10 cellular contexts compared by ENCODE assay signal in the genomic region with DNA sequence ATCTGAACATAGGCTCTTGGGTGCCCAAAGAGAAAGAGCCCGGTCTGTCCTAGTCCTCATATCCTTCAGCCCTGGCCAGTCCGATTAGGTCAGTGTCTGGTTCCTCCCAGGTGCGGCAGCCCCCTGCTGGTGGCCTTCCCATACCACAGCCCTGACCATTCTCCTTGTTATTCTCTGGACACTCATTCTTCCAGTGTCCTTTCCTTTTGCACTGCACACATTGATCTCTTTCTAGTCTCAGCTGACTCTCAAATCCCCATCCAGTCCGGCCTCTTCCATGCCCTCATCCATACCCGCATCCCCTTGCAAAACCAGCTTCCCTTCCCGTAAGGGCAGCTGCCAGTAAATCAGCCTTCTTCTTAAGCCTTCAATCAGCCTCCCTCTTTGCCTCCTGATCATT.
A peak's percentile ranks its signal among the peaks of the same experiment; 100 is the strongest.
DNase-seq lines count a peak whose midpoint lies in the region; ATAC-seq and TF ChIP-seq lines count a peak whose summit lies in the region.
"Had no signal": no experiment of that assay in that cellular context is flagged by ENCODE, and none has a peak within 500 bp of the region (broad histone marks: within the 10 kb centered on the region; RNA-seq: fewer than 3 reads in every experiment).

No MANE protein-coding gene starts in this region.

- no peaks in the 10 kb centered on the region for H3K36me3 Mint-ChIP-seq in CD14-positive monocyte

- ATAC-seq in SK-N-SH treated with all-trans-retinoic acid at 6 μM for 48 hours, result peak; percentile 73
- ATAC-seq in right lobe of liver, result peak; percentile 33 to 69 (median 56)
- no peak for ATAC-seq in GM21390 (IDR thresholded peaks at IDR 0.05; ENCODE audit: unreplicated experiment)
- ATAC-seq in omental fat pad (ENCODE audit: low FRiP score), result no peak

- no peaks in the 10 kb centered on the region for H3K4me1 ChIP-seq in right lobe of liver

- no peak overlapping the region for H3K4me3 Mint-ChIP-seq in CD14-positive monocyte

- TF ChIP-seq POLR2A in right lobe of liver (IDR thresholded peaks at IDR 0.05), result no peak

- H3K27ac Mint-ChIP-seq in CD14-positive monocyte, result no peak overlapping the region

- H3K9me3 Mint-ChIP-seq in CD14-positive monocyte, result peaks cover 0 to 1% (median 0%) of the 10 kb centered on the region in 7 donors

- H3K9me3 ChIP-seq in right lobe of liver, result no peaks in the 10 kb centered on the region

- H3K27me3 Mint-ChIP-seq in CD14-positive monocyte (ENCODE audit: low read depth in 3 of 3), result peaks cover 4 to 7% (median 6%) of the 10 kb centered on the region in 3 donors

- no peak overlapping the region for H3K27ac ChIP-seq in right lobe of liver

- H3K4me1 Mint-ChIP-seq in CD14-positive monocyte, result peaks cover 37% of the 10 kb centered on the region

- WGBS in right lobe of liver (ENCODE audit: insufficient coverage, low coverage, low lambda C conversion rate, missing lambda C conversion rate), result 71% methylated on average over 4 of the region's 6 CpGs

- no peaks in the 10 kb centered on the region for H3K27me3 ChIP-seq in right lobe of liver

- no peaks in the 10 kb centered on the region for H3K36me3 ChIP-seq in right lobe of liver

- H3K4me3 ChIP-seq in right lobe of liver, result no peak overlapping the region

- DNase-seq in CD14-positive monocyte (ENCODE audit: low spot score) (no peak), right lobe of liver (peak in 1 of 3 donors; percentile 35), MV-4-11 (lab: John Stamatoyannopoulos, UW) (no peak), omental fat pad (ENCODE audit: low spot score) (no peak), iPS-NIHi7 (ENCODE audit: extremely low spot score) (no peak)
- DNase-seq: activated naive CD4-positive, alpha-beta T cell treated with anti-CD3 and anti-CD28 coated beads, Interleukin-2, amount 50 U/mL, for 16 hours; NCI-H2227 treated with DMSO at 0.1 percent for 48 hours had no signal

- intact Hi-C loops in CD14-positive monocyte (cut with micrococcal nuclease), result no loop called here
- intact Hi-C loops in right lobe of liver (cut with DNase I), result no loop called here

- TF ChIP-seq CTCF in CD14-positive monocyte (IDR thresholded peaks at IDR 0.05) (peak; percentile 74), GM12874 (IDR thresholded peaks at IDR 0.05; ENCODE audit: insufficient read depth, low read depth, low read length) (peak; percentile 66), right lobe of liver (IDR thresholded peaks at IDR 0.05) (peak; percentile 35 to 65 (median 43)), omental fat pad (IDR thresholded peaks at IDR 0.05) (no peak)

TF ChIP-seq in SK-N-SH treated with all-trans-retinoic acid at 6 μM for 48 hours, 23 proteins besides CTCF, POLR2A, EP300 and RAD21:
- TF ChIP-seq, protein P1, sequence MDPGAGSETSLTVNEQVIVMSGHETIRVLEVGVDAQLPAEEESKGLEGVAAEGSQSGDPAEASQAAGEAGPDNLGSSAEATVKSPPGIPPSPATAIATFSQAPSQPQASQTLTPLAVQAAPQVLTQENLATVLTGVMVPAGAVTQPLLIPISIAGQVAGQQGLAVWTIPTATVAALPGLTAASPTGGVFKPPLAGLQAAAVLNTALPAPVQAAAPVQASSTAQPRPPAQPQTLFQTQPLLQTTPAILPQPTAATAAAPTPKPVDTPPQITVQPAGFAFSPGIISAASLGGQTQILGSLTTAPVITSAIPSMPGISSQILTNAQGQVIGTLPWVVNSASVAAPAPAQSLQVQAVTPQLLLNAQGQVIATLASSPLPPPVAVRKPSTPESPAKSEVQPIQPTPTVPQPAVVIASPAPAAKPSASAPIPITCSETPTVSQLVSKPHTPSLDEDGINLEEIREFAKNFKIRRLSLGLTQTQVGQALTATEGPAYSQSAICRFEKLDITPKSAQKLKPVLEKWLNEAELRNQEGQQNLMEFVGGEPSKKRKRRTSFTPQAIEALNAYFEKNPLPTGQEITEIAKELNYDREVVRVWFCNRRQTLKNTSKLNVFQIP (CRISPR knock-in tag; IDR thresholded peaks at IDR 0.05; ENCODE audit: borderline replicate concordance, low read depth), result no peak
- TF ChIP-seq GLIS3 (CRISPR knock-in tag; IDR thresholded peaks at IDR 0.05) (no peak), ZFP30 (CRISPR knock-in tag; IDR thresholded peaks at IDR 0.05) (no peak), ESRRG (CRISPR knock-in tag; IDR thresholded peaks at IDR 0.05) (no peak), CSDC2 (CRISPR knock-in tag; IDR thresholded peaks at IDR 0.05) (no peak), TCF4 (CRISPR knock-in tag; IDR thresholded peaks at IDR 0.05; ENCODE audit: borderline replicate concordance) (no peak), ARNTL (CRISPR knock-in tag; IDR thresholded peaks at IDR 0.05; ENCODE audit: borderline replicate concordance, low read depth) (no peak), ZFP3 (CRISPR knock-in tag; IDR thresholded peaks at IDR 0.05) (no peak), ZNF8 (CRISPR knock-in tag; IDR thresholded peaks at IDR 0.05) (no peak), BACH2 (CRISPR knock-in tag; IDR thresholded peaks at IDR 0.05; ENCODE audit: borderline replicate concordance) (no peak), SNAI2 (CRISPR knock-in tag; IDR thresholded peaks at IDR 0.05) (no peak), ZNF565 (CRISPR knock-in tag; conservative IDR thresholded peaks at IDR 0.05; ENCODE audit: low read depth) (no peak)

Comparison
In these comparisons a context has a peak if more than half of its experiments do, and no peak if none do; other contexts are left out.
1. CTCF ChIP-seq: peak in CD14-positive monocyte (single experiment), GM12874 (single experiment) and right lobe of liver (4 of 4); none in omental fat pad (0 of 3).
2. ATAC-seq: peak in SK-N-SH treated with all-trans-retinoic acid at 6 μM for 48 hours (single experiment) and right lobe of liver (4 of 4); none in GM21390 (single experiment) and omental fat pad (single experiment).